ENCODE assay signal across 21 cellular contexts in the genomic region with DNA sequence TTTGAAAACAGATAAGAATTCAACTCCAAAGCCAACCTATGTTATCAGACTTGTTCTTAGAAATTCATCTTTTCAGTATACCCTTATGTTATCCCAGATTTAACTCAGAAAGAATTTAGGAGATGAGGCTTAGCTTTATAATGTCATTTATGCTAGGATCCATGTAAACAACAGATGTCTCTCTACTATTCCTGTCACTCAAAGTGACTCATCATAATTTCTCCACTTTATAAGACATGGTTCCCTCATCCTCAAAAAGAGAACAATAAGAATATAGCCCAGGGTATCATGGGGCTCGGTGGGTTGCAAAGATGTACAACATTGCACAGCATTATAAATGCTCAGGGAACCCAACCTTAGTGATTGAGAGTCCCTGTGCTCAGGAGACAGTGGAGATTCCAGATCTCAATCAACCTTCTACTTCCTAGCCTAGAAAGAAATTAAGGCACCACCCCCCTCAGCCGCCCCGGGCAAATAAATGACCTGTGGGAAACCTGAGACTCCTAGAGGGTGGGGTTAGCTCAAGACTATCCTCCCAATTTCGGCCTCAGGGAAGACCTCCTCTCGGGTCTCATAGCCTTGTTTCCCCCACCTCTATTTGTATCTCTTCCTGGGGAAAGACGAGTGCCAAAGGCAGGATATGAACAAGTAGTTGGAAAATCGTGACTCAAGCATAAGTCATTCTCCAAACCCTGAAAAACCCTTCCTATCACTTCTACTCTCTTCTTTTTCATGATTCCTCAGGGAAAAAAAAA.
A peak's percentile ranks its signal among the peaks of the same experiment; 100 is the strongest.
DNase-seq lines count a peak whose midpoint lies in the region; ATAC-seq and TF ChIP-seq lines count a peak whose summit lies in the region.
"Had no signal": no experiment of that assay in that cellular context is flagged by ENCODE, and none has a peak within 500 bp of the region (broad histone marks: within the 10 kb centered on the region; RNA-seq: fewer than 3 reads in every experiment).

No MANE protein-coding gene starts in this region.

- peak overlapping the region; percentile 22 for H3K27ac ChIP-seq in osteoblast (ENCODE audit: low read depth, low read length)
- H3K27ac ChIP-seq: BLaER1, neural progenitor cell, thyroid gland had no signal

- H3K36me3 ChIP-seq in osteoblast (ENCODE audit: insufficient read depth, low read length) = no peaks in the 10 kb centered on the region
- H3K36me3 ChIP-seq: BLaER1, neural progenitor cell, thyroid gland had no signal

- H3K27me3 ChIP-seq in osteoblast (ENCODE audit: insufficient read depth, low read length) = no peaks in the 10 kb centered on the region
- H3K27me3 ChIP-seq: BLaER1, neural progenitor cell, thyroid gland had no signal

- H3K79me2 ChIP-seq in osteoblast (ENCODE audit: insufficient read depth, low read length) = no peaks in the 10 kb centered on the region

- DNase-seq in HCEC 1CT (peak; percentile 79), NCI-H82 treated with DMSO at 0.1 percent for 48 hours (lab: John Stamatoyannopoulos, UW; ENCODE audit: unreplicated experiment) (peak; percentile 61), epithelial cell of esophagus (ENCODE audit: low read depth) (peak; percentile 69), osteoblast (ENCODE audit: insufficient read length, low spot score, missing footprints) (peak; percentile 86), NCI-H146 treated with DMSO at 0.1 percent for 48 hours (lab: John Stamatoyannopoulos, UW; ENCODE audit: unreplicated experiment) (no peak), HK-2 (ENCODE audit: unreplicated experiment) (no peak)
- DNase-seq: activated CD4-positive, alpha-beta T cell treated with anti-CD3 and anti-CD28 coated beads, Interleukin-2, amount 50 U/mL, for 1 hour; activated naive CD4-positive, alpha-beta T cell treated with Interleukin-2 at 50 U/mL for 16 hours; activated T-cell treated with anti-CD3 and anti-CD28 coated beads for 4 hours; cerebellar nuclear complex; effector CD8-positive, alpha-beta T cell; KBM-7; left cardiac atrium; NCI-H1048; NCI-H69; stimulated activated CD4-positive, alpha-beta T cell treated with anti-CD3 and anti-CD28 coated beads, Interleukin-12 subunit alpha, Interleukin-12 subunit beta, amount 100 ng/mL, for 4 hours; thyroid gland had no signal

- H3K9me3 ChIP-seq in osteoblast (ENCODE audit: low read depth, low read length) = no peaks in the 10 kb centered on the region
- H3K9me3 ChIP-seq: thyroid gland had no signal

- ATAC-seq in GM18505 (IDR thresholded peaks at IDR 0.05; ENCODE audit: unreplicated experiment) (no peak), GM21390 (IDR thresholded peaks at IDR 0.05; ENCODE audit: unreplicated experiment) (no peak)
- ATAC-seq: left cardiac atrium had no signal

- H3K4me3 ChIP-seq in epithelial cell of esophagus (ENCODE audit: low read length) = no peak overlapping the region
- H3K4me3 ChIP-seq in osteoblast (ENCODE audit: insufficient read depth, low read length) = no peak overlapping the region
- H3K4me3 ChIP-seq: BLaER1, neural progenitor cell, thyroid gland had no signal

- H4K20me1 ChIP-seq in osteoblast (ENCODE audit: insufficient read depth, low read length) = no peaks in the 10 kb centered on the region
- H4K20me1 ChIP-seq: BLaER1 had no signal

- H2AFZ ChIP-seq in osteoblast (ENCODE audit: low read length) = no peak overlapping the region
- H2AFZ ChIP-seq: neural progenitor cell had no signal

- TF ChIP-seq CTCF in epithelial cell of esophagus (IDR thresholded peaks at IDR 0.05; ENCODE audit: insufficient read depth, low read depth, low read length, missing control alignments) (no peak), osteoblast (IDR thresholded peaks at IDR 0.05; ENCODE audit: extremely low read depth, low read depth, low read length) (no peak)

- peaks cover 17% of the 10 kb centered on the region for H3K4me1 ChIP-seq in osteoblast (ENCODE audit: insufficient read depth, low read length)
- H3K4me1 ChIP-seq: BLaER1, neural progenitor cell, thyroid gland had no signal

- TF ChIP-seq POLR2A in GM18505 (IDR thresholded peaks at IDR 0.05; ENCODE audit: borderline replicate concordance, extremely low read depth, insufficient read depth, insufficient read length) = no peak

- H3K4me2 ChIP-seq in osteoblast (ENCODE audit: insufficient read depth, low read length) = peak overlapping the region; percentile 44
- H3K4me2 ChIP-seq: BLaER1, neural progenitor cell had no signal

Comparison
In these comparisons a context has a peak if more than half of its experiments do, and no peak if none do; other contexts are left out.
1. DNase-seq: peak in HCEC 1CT (single experiment), NCI-H82 treated with DMSO at 0.1 percent for 48 hours (single experiment), epithelial cell of esophagus (single experiment) and osteoblast (single experiment); none in NCI-H146 treated with DMSO at 0.1 percent for 48 hours (single experiment) and HK-2 (single experiment).